In genomic region chr2:119010336-119010735, GRCh38 we compare ENCODE assay signal across 23 cellular contexts.
"Had no signal": no experiment of that assay in that cellular context is flagged by ENCODE, and none has a peak within 500 bp of the region (broad histone marks: within the 10 kb centered on the region; RNA-seq: fewer than 3 reads in every experiment).

No MANE protein-coding gene starts in this region.

- FAIRE-seq: keratinocyte, small intestine had no signal

- H3K36me3 ChIP-seq: esophagus squamous epithelium, heart right ventricle, right lobe of liver, thoracic aorta, tibial nerve, upper lobe of right lung, uterus had no signal

- H3K27me3 ChIP-seq: right lobe of liver, uterus had no signal

- H3K9me3 ChIP-seq: esophagus squamous epithelium, heart right ventricle, mucosa of descending colon, right lobe of liver, thoracic aorta, upper lobe of right lung, uterus had no signal

- H3K27ac ChIP-seq: dorsolateral prefrontal cortex, esophagus squamous epithelium, heart right ventricle, parathyroid adenoma, right lobe of liver, thoracic aorta, tibial nerve, upper lobe of right lung, uterus had no signal

- DNase-seq: dorsolateral prefrontal cortex; effector CD8-positive, alpha-beta T cell; erythroblast; esophagus squamous epithelium; foreskin melanocyte; glutamatergic neuron; heart right ventricle; hippocampal formation; mesenchymal stem cell; mucosa of descending colon; naive B cell; small intestine; stimulated activated CD4-positive, alpha-beta T cell treated with anti-CD3 and anti-CD28 coated beads, Interleukin-15, amount 100 ng/mL, for 24 hours; stimulated activated CD4-positive, alpha-beta T cell treated with anti-CD3 and anti-CD28 coated beads, Interleukin-2, amount 100 ng/mL, for 48 hours; stimulated activated naive B cell treated with anti-CD40 and anti-IgM and Interleukin-4, amounts not matched to agents 10 μg/mL and 1 μg/mL and 100 μg/mL, for 72 hours; upper lobe of right lung; uterus had no signal

- H3K4me3 ChIP-seq: dorsolateral prefrontal cortex, esophagus squamous epithelium, heart right ventricle, mucosa of descending colon, right lobe of liver, thoracic aorta, tibial nerve, upper lobe of right lung, uterus had no signal

- H3K4me1 ChIP-seq: parathyroid adenoma, right lobe of liver, upper lobe of right lung, uterus had no signal

- ATAC-seq: heart right ventricle; mucosa of descending colon; natural killer cell treated with Interleukin-12 subunit alpha and Interleukin-12 subunit beta and Interleukin-15 and Interleukin-18, amount 100 ng/mL, for 72 hours; right lobe of liver; stimulated activated naive B cell treated with anti-CD40 and anti-IgM and Interleukin-4, amounts not matched to agents 10 μg/mL and 1 μg/mL and 100 μg/mL, for 72 hours; upper lobe of right lung had no signal
